11 cellular contexts compared by ENCODE assay signal in genomic region chr9:6686396-6686795, GRCh38. TPM values are rescaled to one million over a fixed set of nuclear protein-coding genes. Genes with fewer than 3 reads are reported as not detected.
DNase-seq lines count a peak whose midpoint lies in the region; ATAC-seq and TF ChIP-seq lines count a peak whose summit lies in the region.
"Had no signal": no experiment of that assay in that cellular context is flagged by ENCODE, and none has a peak within 500 bp of the region (broad histone marks: within the 10 kb centered on the region; RNA-seq: fewer than 3 reads in every experiment).

No MANE protein-coding gene starts in this region.

- POLR2A ChIA-PET in HCT116 (lab: Charles Lee), result no interaction called here

- no peak overlapping the region for H3K4me3 ChIP-seq in HCT116 (replicated peaks in 1 of 2; ENCODE audit: low read depth in 1 of 2, low read length in 2 of 2)

- BruUV-seq in HCT116 (replicated peaks; lab: Mats Ljungman, UMichigan), result no TSS peak

- H3K9ac ChIP-seq in HCT116 (ENCODE audit: low read length), result no peak overlapping the region

- no peak overlapping the region for H3K4me2 ChIP-seq in HCT116 (ENCODE audit: low read length)

- no peaks in the 10 kb centered on the region for H3K9me2 ChIP-seq in HCT116 (ENCODE audit: insufficient read depth)

- H3K4me3 Mint-ChIP-seq in activated naive CD8-positive, alpha-beta T cell treated with anti-CD3 and anti-CD28 coated beads, Interleukin-2, amount 50 U/mL, for 24 hours, result no peak overlapping the region
- H3K4me3 Mint-ChIP-seq: T-helper 2 cell treated with Interferon-gamma antibody and Interleukin-4, amounts not matched to agents 5 μg/mL and 100 μg/mL, for 36 hours had no signal

- H3K36me3 ChIP-seq in HCT116 (ENCODE audit: control insufficient read depth in 1 of 2, insufficient read depth in 2 of 2, low read length in 2 of 2), result no peaks in the 10 kb centered on the region
- H3K36me3 ChIP-seq: neutrophil had no signal

- H4K20me1 ChIP-seq in HCT116 (ENCODE audit: insufficient read depth), result no peaks in the 10 kb centered on the region

- peak overlapping the region; percentile 11 for H3K27ac Mint-ChIP-seq in activated naive CD8-positive, alpha-beta T cell treated with anti-CD3 and anti-CD28 coated beads, Interleukin-2, amount 50 U/mL, for 24 hours
- H3K27ac Mint-ChIP-seq: T-helper 2 cell treated with Interferon-gamma antibody and Interleukin-4, amounts not matched to agents 5 μg/mL and 100 μg/mL, for 36 hours had no signal

- TF ChIP-seq CTCF in HCT116 (IDR thresholded peaks at IDR 0.05 in 2 of 3, conservative IDR thresholded peaks at IDR 0.05 in 1 of 3; ENCODE audit: borderline replicate concordance in 1 of 3, insufficient read depth in 1 of 3, low read depth in 2 of 3, low read length in 2 of 3), result peak in 1 of 3 experiments; percentile 21; a peak in 1 of 6 replicates

- H3K9me3 ChIP-seq in HCT116 (ENCODE audit: control insufficient read depth in 1 of 2, insufficient read depth in 1 of 2, low read depth in 1 of 2, low read length in 2 of 2), result no peaks in the 10 kb centered on the region
- H3K9me3 ChIP-seq: neutrophil had no signal

- H3K79me2 ChIP-seq in HCT116 (ENCODE audit: insufficient read depth, low read length), result peaks cover 39% of the 10 kb centered on the region

- DNase-seq in AG20443 (ENCODE audit: low spot score) (peak; percentile 42), HCT116 (ENCODE audit: low read depth, low spot score) (no peak), left lobe of liver (ENCODE audit: low spot score) (no peak), NOMO-1 (lab: John Stamatoyannopoulos, UW; ENCODE audit: unreplicated experiment in 2 of 2) (no peak), NCI-H1092 (lab: John Stamatoyannopoulos, UW) (no peak), NK-92 (lab: John Stamatoyannopoulos, UW; ENCODE audit: unreplicated experiment) (no peak)
- DNase-seq in activated naive CD8-positive, alpha-beta T cell treated with anti-CD3 and anti-CD28 coated beads, Interleukin-2, amount 50 U/mL, for 24 hours, result no peak
- DNase-seq: effector memory CD4-positive, alpha-beta T cell had no signal

- no peak overlapping the region for H3K27ac ChIP-seq in HCT116 (ENCODE audit: low read depth, low read length)
- H3K27ac ChIP-seq: neutrophil had no signal

- no peaks in the 10 kb centered on the region for H3K27me3 Mint-ChIP-seq in activated naive CD8-positive, alpha-beta T cell treated with anti-CD3 and anti-CD28 coated beads, Interleukin-2, amount 50 U/mL, for 24 hours

- peaks cover 28% of the 10 kb centered on the region for H3K4me1 Mint-ChIP-seq in activated naive CD8-positive, alpha-beta T cell treated with anti-CD3 and anti-CD28 coated beads, Interleukin-2, amount 50 U/mL, for 24 hours

- H3K36me3 Mint-ChIP-seq in activated naive CD8-positive, alpha-beta T cell treated with anti-CD3 and anti-CD28 coated beads, Interleukin-2, amount 50 U/mL, for 24 hours (ENCODE audit: low read depth), result peaks cover 12% of the 10 kb centered on the region

- no peak for ATAC-seq in HCT116
- no peak for ATAC-seq in activated naive CD8-positive, alpha-beta T cell treated with anti-CD3 and anti-CD28 coated beads, Interleukin-2, amount 50 U/mL, for 24 hours
- peak; percentile 64 for ATAC-seq in left lobe of liver
- no peak for ATAC-seq in HG02642 (IDR thresholded peaks at IDR 0.05; ENCODE audit: poor library complexity, unreplicated experiment)

- no peak for TF ChIP-seq POLR2A in HCT116 (IDR thresholded peaks at IDR 0.05; ENCODE audit: borderline replicate concordance, extremely low read depth, insufficient read depth, insufficient read length)

- H3K27me3 ChIP-seq in HCT116 (ENCODE audit: insufficient read depth, low read length), result no peaks in the 10 kb centered on the region
- H3K27me3 ChIP-seq: neutrophil had no signal

- H2AFZ ChIP-seq in HCT116 (ENCODE audit: low read depth, low read length, poor library complexity, severe bottlenecking), result no peak overlapping the region

- intact Hi-C loops in HCT116 (cut with micrococcal nuclease), result no loop called here

- TF ChIP-seq RAD21 in HCT116 (IDR thresholded peaks at IDR 0.05; ENCODE audit: low read depth), result peak; percentile 51

- H3K9me3 Mint-ChIP-seq in activated naive CD8-positive, alpha-beta T cell treated with anti-CD3 and anti-CD28 coated beads, Interleukin-2, amount 50 U/mL, for 24 hours, result no peaks in the 10 kb centered on the region
- H3K9me3 Mint-ChIP-seq: T-helper 2 cell treated with Interferon-gamma antibody and Interleukin-4, amounts not matched to agents 5 μg/mL and 100 μg/mL, for 36 hours had no signal

- CTCF ChIA-PET in HCT116 (lab: Charles Lee), result interaction anchor here (0.6 to 1.1 kb wide), 3 partner anchors 71 to 332 kb away, joined by 3 read pairs; partner anchors contain the start of gene KDM4C

- peaks cover 6 to 21% of the 10 kb centered on the region in 2 experiments; a peak in 3 of 4 replicates for H3K4me1 ChIP-seq in HCT116 (ENCODE audit: control insufficient read depth in 1 of 2, insufficient read depth in 2 of 2, low read length in 2 of 2)

- RAD21 ChIA-PET in HCT116 (lab: Charles Lee; ENCODE audit: low non-redundant PET in 1 of 2, low total read pairs in 2 of 2, uncharacterized antibody in 2 of 2, unreplicated experiment in 2 of 2), result no interaction called here

TF ChIP-seq in HCT116, 20 proteins besides CTCF, POLR2A, EP300 and RAD21:
- TF ChIP-seq ATF3 (IDR thresholded peaks at IDR 0.05) (no peak), CBX3 (IDR thresholded peaks at IDR 0.05; ENCODE audit: low read depth) (no peak)

RNA-seq across cellular contexts. Expression of gene GLDC, which starts 40.9 kb away (rescaled TPM):
- total RNA-seq in HCT116 (2021; ENCODE audit: unreplicated experiment) (4.9 TPM), left lobe of liver (112 TPM)
- 3.3 and 5.6 TPM in 2 replicates for polyA plus RNA-seq in HCT116 (2012)

Comparison
In these comparisons a context has a peak if more than half of its experiments do, and no peak if none do; other contexts are left out.
1. RNA of gene GLDC, which starts 40.9 kb away (total RNA-seq): 112 TPM in left lobe of liver (single experiment); 4.9 TPM in HCT116 (single experiment); every median in the first group is over 10 times any median in the second.